Comparison of ENCODE assay signal across 1 cellular context in the genomic region with DNA sequence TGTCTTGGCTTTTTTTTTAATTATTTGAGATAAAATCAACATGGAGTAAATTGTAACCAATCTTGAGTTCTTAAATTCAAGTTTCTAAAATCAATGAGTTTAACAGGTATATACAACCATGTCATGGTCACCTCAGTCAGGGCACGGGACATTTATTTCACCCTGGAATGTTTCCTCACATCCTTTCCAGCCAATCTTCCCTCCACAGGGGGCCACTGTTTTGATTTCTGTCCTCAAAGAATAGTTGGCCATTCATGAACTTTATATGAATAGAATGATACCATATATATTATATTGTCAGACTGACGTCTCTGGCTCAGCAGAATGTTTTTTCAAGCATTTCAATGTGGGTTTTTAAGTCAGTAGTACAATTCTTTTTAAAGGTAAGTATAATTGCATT.
TF ChIP-seq lines count a peak whose summit lies in the region.

No MANE protein-coding gene starts in this region.

TF ChIP-seq in GM23338, 12 proteins besides CTCF, POLR2A, EP300 and RAD21:
- TF ChIP-seq CREB1 (CRISPR knock-in tag; IDR thresholded peaks at IDR 0.05; ENCODE audit: low read depth) (no peak), ZNF114 (CRISPR knock-in tag; IDR thresholded peaks at IDR 0.05) (no peak)
